Comparison of ENCODE assay signal across 20 cellular contexts in the genomic region with DNA sequence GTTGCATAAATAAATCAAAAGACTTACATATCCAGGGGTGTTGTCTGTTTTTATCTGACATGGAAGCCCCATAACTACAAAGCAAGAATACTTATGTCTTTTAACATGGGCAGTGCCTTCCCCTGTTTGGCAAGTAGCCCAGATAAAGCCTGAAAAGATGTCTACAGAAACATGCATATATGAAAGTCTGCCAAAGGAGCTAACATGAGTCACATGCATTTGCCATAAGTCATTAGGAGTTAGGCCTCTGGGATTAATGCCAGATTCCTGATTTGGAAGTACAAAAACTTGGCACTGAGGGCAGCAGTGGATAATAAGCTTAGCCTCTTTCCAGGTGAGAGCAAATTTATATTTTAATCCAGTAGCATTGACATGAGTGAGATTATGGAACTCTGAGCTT.
DNase-seq lines count a peak whose midpoint lies in the region; FAIRE-seq and TF ChIP-seq lines count a peak whose summit lies in the region.
"Had no signal": no experiment of that assay in that cellular context is flagged by ENCODE, and none has a peak within 500 bp of the region (broad histone marks: within the 10 kb centered on the region; RNA-seq: fewer than 3 reads in every experiment).

No MANE protein-coding gene starts in this region.

- DNase-seq in DMS53 (lab: John Stamatoyannopoulos, UW) (peak; percentile 2), DMS53 treated with DMSO at 0.1 percent for 48 hours (lab: John Stamatoyannopoulos, UW; ENCODE audit: unreplicated experiment) (no peak), RCC 7860 (ENCODE audit: low spot score) (peak; percentile 6), fibroblast of mammary gland (ENCODE audit: low read depth) (peak; percentile 58), stomach (peak; percentile 26), right atrium auricular region (ENCODE audit: low spot score) (no peak), CD14-positive monocyte (ENCODE audit: low spot score) (no peak), NCI-H2081 treated with DMSO at 0.1 percent for 48 hours (lab: John Stamatoyannopoulos, UW) (no peak)
- DNase-seq: activated naive CD4-positive, alpha-beta T cell; H7; KBM-7; left ventricle myocardium inferior; natural killer cell; NCI-H2081; right cardiac atrium; stimulated activated CD4-positive, alpha-beta T cell treated with anti-CD3 and anti-CD28 coated beads, Interleukin-4, amount 100 ng/mL, for 4 hours; WERI-Rb-1 had no signal

- H3K4me3 Mint-ChIP-seq in CD14-positive monocyte = no peak overlapping the region
- H3K4me3 Mint-ChIP-seq: central memory CD8-positive, alpha-beta T cell; natural killer cell; stimulated activated memory B cell treated with anti-CD40 and anti-IgM and Interleukin-4, amounts not matched to agents 10 μg/mL and 1 μg/mL and 100 μg/mL, for 72 hours had no signal

- H3K27me3 Mint-ChIP-seq in CD14-positive monocyte (ENCODE audit: low read depth in 3 of 3) = no peaks in the 10 kb centered on the region
- H3K27me3 Mint-ChIP-seq: central memory CD8-positive, alpha-beta T cell; stimulated activated memory B cell treated with anti-CD40 and anti-IgM and Interleukin-4, amounts not matched to agents 10 μg/mL and 1 μg/mL and 100 μg/mL, for 72 hours had no signal

- H3K9me3 ChIP-seq in stomach (peaks cover 0 to 56% (median 21%) of the 10 kb centered on the region in 4 donors), right atrium auricular region (no peaks in the 10 kb centered on the region)

- H3K9me3 Mint-ChIP-seq in CD14-positive monocyte = peaks cover 23 to 72% (median 53%) of the 10 kb centered on the region in 7 donors

- no peaks in the 10 kb centered on the region for H3K4me1 Mint-ChIP-seq in CD14-positive monocyte
- H3K4me1 Mint-ChIP-seq: central memory CD8-positive, alpha-beta T cell; natural killer cell; stimulated activated memory B cell treated with anti-CD40 and anti-IgM and Interleukin-4, amounts not matched to agents 10 μg/mL and 1 μg/mL and 100 μg/mL, for 72 hours had no signal

- intact Hi-C loops in stomach (cut with DNase I; ENCODE audit: low total_unique reads) (no loop called here), CD14-positive monocyte (cut with micrococcal nuclease) (no loop called here)

- no peak for FAIRE-seq in RCC 7860 (lab: Jason Lieb, UNC)

- no peak overlapping the region for H3K27ac Mint-ChIP-seq in CD14-positive monocyte
- H3K27ac Mint-ChIP-seq: natural killer cell; stimulated activated memory B cell treated with anti-CD40 and anti-IgM and Interleukin-4, amounts not matched to agents 10 μg/mL and 1 μg/mL and 100 μg/mL, for 72 hours had no signal

- TF ChIP-seq POLR2A in stomach (IDR thresholded peaks at IDR 0.05) = no peak

- H3K4me3 ChIP-seq in fibroblast of mammary gland (ENCODE audit: control insufficient read depth, low read depth, low read length) (no peak overlapping the region), stomach (no peak overlapping the region), right atrium auricular region (no peak overlapping the region)
- H3K4me3 ChIP-seq: left ventricle myocardium inferior had no signal

- no peaks in the 10 kb centered on the region for H3K36me3 Mint-ChIP-seq in CD14-positive monocyte
- H3K36me3 Mint-ChIP-seq: stimulated activated memory B cell treated with anti-CD40 and anti-IgM and Interleukin-4, amounts not matched to agents 10 μg/mL and 1 μg/mL and 100 μg/mL, for 72 hours had no signal

- no peak for TF ChIP-seq CTCF in fibroblast of mammary gland (conservative IDR thresholded peaks at IDR 0.05; ENCODE audit: control insufficient read depth, insufficient read depth, low read depth, low read length)
- no peak for TF ChIP-seq CTCF in stomach (IDR thresholded peaks at IDR 0.05)
- TF ChIP-seq CTCF in right atrium auricular region (IDR thresholded peaks at IDR 0.05) = no peak
- TF ChIP-seq CTCF in CD14-positive monocyte (IDR thresholded peaks at IDR 0.05) = no peak

- H3K27ac ChIP-seq in stomach = no peak overlapping the region
- H3K27ac ChIP-seq in right atrium auricular region = no peak overlapping the region
- H3K27ac ChIP-seq: 22Rv1, left ventricle myocardium inferior, WERI-Rb-1 had no signal

- TF ChIP-seq EP300 in stomach (IDR thresholded peaks at IDR 0.05) = no peak

- H3K27me3 ChIP-seq in stomach (no peaks in the 10 kb centered on the region), right atrium auricular region (no peaks in the 10 kb centered on the region)

- no peaks in the 10 kb centered on the region for H3K36me3 ChIP-seq in stomach
- no peaks in the 10 kb centered on the region for H3K36me3 ChIP-seq in right atrium auricular region
- H3K36me3 ChIP-seq: left ventricle myocardium inferior, WERI-Rb-1 had no signal

- H3K4me1 ChIP-seq in stomach (peaks cover 0 to 15% (median 0%) of the 10 kb centered on the region in 4 donors), right atrium auricular region (no peaks in the 10 kb centered on the region)
- H3K4me1 ChIP-seq: left ventricle myocardium inferior had no signal

Comparison
In these comparisons a context has a peak if more than half of its experiments do, and no peak if none do; other contexts are left out.
1. DNase-seq: peak in DMS53 (single experiment), RCC 7860 (single experiment), fibroblast of mammary gland (single experiment) and stomach (single experiment); none in DMS53 treated with DMSO at 0.1 percent for 48 hours (single experiment), right atrium auricular region (single experiment), CD14-positive monocyte (single experiment) and NCI-H2081 treated with DMSO at 0.1 percent for 48 hours (single experiment).